16 cellular contexts compared by ENCODE assay signal in the genomic region with DNA sequence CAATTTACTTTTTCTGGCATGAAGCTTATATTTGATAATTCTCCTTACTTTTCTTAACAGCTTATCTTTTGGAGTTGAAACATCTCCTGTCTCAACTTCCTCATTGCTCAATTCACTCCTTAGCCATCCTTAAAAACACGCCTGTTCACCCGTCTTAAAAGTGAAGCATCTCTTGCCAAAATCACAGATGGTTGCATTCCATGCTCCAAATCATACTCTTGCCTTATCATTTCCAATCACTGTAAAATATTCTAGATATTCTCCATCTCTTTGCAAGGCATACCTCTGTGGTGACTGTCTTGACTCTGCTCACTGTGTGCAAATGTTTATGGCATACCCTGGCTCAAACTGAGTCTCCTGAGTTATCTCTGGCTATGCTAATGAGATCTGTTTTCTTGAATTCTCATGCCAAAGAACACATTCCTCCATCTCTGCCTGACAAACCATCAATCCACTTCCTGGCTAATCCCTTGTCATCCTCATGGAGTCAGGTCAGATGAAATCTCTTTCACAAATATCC.
DNase-seq lines count a peak whose midpoint lies in the region; ATAC-seq, FAIRE-seq and TF ChIP-seq lines count a peak whose summit lies in the region.
"Had no signal": no experiment of that assay in that cellular context is flagged by ENCODE, and none has a peak within 500 bp of the region (broad histone marks: within the 10 kb centered on the region; RNA-seq: fewer than 3 reads in every experiment).

No MANE protein-coding gene starts in this region.

- 46% methylated on average over 2 of the region's 2 CpGs; no CpG with 5 or more reads in 1 of the 2 donors for WGBS in tibial nerve, 2 donors
- WGBS in pancreas, 2 donors, result 51% methylated on average over 2 of the region's 2 CpGs; no CpG with 5 or more reads in 1 of the 2 donors

- no peak for TF ChIP-seq EP300 in tibial nerve (IDR thresholded peaks at IDR 0.05)

- no peaks in the 10 kb centered on the region for H3K36me3 ChIP-seq in tibial nerve
- H3K36me3 ChIP-seq in pancreas, result no peaks in the 10 kb centered on the region
- H3K36me3 ChIP-seq: BLaER1 had no signal

- TF ChIP-seq CTCF in cardiac fibroblast (IDR thresholded peaks at IDR 0.05; ENCODE audit: low read depth, low read length) (no peak), foreskin keratinocyte (conservative IDR thresholded peaks at IDR 0.05) (no peak), tibial nerve (IDR thresholded peaks at IDR 0.05) (no peak), pancreas (IDR thresholded peaks at IDR 0.05) (no peak)

- no peak for TF ChIP-seq POLR2A in tibial nerve (IDR thresholded peaks at IDR 0.05)

- H3K4me3 ChIP-seq in cardiac fibroblast (replicated peaks in 1 of 2; ENCODE audit: low read depth in 2 of 2, low read length in 2 of 2) (no peak overlapping the region), tibial nerve (no peak overlapping the region), pancreas (no peak overlapping the region)
- H3K4me3 ChIP-seq: A549, BLaER1, GM23338 had no signal

- H3K9me3 ChIP-seq in tibial nerve, result no peaks in the 10 kb centered on the region
- no peaks in the 10 kb centered on the region for H3K9me3 ChIP-seq in pancreas
- H3K9me3 ChIP-seq: A549, BLaER1 had no signal

- H3K27ac ChIP-seq in foreskin keratinocyte (no peak overlapping the region), tibial nerve (no peak overlapping the region), pancreas (no peak overlapping the region)
- H3K27ac ChIP-seq: A549, BLaER1 had no signal

- H3K4me1 ChIP-seq in foreskin keratinocyte (no peaks in the 10 kb centered on the region), tibial nerve (no peaks in the 10 kb centered on the region), pancreas (no peaks in the 10 kb centered on the region)
- H3K4me1 ChIP-seq: A549, BLaER1 had no signal

- H3K27me3 ChIP-seq in foreskin keratinocyte (no peaks in the 10 kb centered on the region), tibial nerve (no peaks in the 10 kb centered on the region), pancreas (no peaks in the 10 kb centered on the region)
- H3K27me3 ChIP-seq: BLaER1 had no signal

- DNase-seq in HS-5 (ENCODE audit: low read depth) (peak; percentile 70), cardiac fibroblast (ENCODE audit: low read depth in 2 of 2) (peak; percentile 0 to 31), foreskin keratinocyte (peak; percentile 10 to 22), tibial nerve (ENCODE audit: low spot score in 2 of 2) (no peak), pancreas (no peak)
- DNase-seq: Calu3; CD4-positive, alpha-beta memory T cell; DMS79 treated with DMSO at 0.1 percent for 48 hours; GF-D8; HCEC 1CT had no signal

- no peak for FAIRE-seq in pancreas (lab: Jason Lieb, UNC)
- FAIRE-seq: A549, H54 had no signal

- intact Hi-C loops in pancreas (cut with DNase I), result no loop called here

- no peak for ATAC-seq in foreskin keratinocyte
- no peak for ATAC-seq in HG03565 (IDR thresholded peaks at IDR 0.05; ENCODE audit: unreplicated experiment)
- no peak for ATAC-seq in HG03342 (IDR thresholded peaks at IDR 0.05; ENCODE audit: unreplicated experiment)
- no peak for ATAC-seq in pancreas
- ATAC-seq: A549, GM23338 had no signal

Comparison
In these comparisons a context has a peak if more than half of its experiments do, and no peak if none do; other contexts are left out.
1. DNase-seq: peak in HS-5 (single experiment), cardiac fibroblast (2 of 2) and foreskin keratinocyte (2 of 2); none in tibial nerve (0 of 2) and pancreas (0 of 6).